In genomic region chr7:92782855-92783254, GRCh38 we compare ENCODE assay signal across 1 cellular context.
TF ChIP-seq lines count a peak whose summit lies in the region.

No MANE protein-coding gene starts in this region.

TF ChIP-seq in IMR-90, 13 proteins besides CTCF, POLR2A, EP300 and RAD21 (continued from another document):
- TF ChIP-seq ELK1 (IDR thresholded peaks at IDR 0.05; ENCODE audit: borderline replicate concordance, low read depth, low read length) (no peak), CHD1 (IDR thresholded peaks at IDR 0.05; ENCODE audit: low read depth, low read length) (no peak), MXI1 (IDR thresholded peaks at IDR 0.05; ENCODE audit: borderline replicate concordance, low read depth, low read length) (no peak), MAZ (IDR thresholded peaks at IDR 0.05; ENCODE audit: borderline replicate concordance, low read depth, low read length) (no peak), MAFK (IDR thresholded peaks at IDR 0.05; ENCODE audit: low read depth, low read length) (no peak), RFX5 (IDR thresholded peaks at IDR 0.05; ENCODE audit: low read depth, low read length) (no peak), SMC3 (IDR thresholded peaks at IDR 0.05; ENCODE audit: low read depth, low read length) (no peak)
